Comparison of ENCODE assay signal across 10 cellular contexts in the genomic region with DNA sequence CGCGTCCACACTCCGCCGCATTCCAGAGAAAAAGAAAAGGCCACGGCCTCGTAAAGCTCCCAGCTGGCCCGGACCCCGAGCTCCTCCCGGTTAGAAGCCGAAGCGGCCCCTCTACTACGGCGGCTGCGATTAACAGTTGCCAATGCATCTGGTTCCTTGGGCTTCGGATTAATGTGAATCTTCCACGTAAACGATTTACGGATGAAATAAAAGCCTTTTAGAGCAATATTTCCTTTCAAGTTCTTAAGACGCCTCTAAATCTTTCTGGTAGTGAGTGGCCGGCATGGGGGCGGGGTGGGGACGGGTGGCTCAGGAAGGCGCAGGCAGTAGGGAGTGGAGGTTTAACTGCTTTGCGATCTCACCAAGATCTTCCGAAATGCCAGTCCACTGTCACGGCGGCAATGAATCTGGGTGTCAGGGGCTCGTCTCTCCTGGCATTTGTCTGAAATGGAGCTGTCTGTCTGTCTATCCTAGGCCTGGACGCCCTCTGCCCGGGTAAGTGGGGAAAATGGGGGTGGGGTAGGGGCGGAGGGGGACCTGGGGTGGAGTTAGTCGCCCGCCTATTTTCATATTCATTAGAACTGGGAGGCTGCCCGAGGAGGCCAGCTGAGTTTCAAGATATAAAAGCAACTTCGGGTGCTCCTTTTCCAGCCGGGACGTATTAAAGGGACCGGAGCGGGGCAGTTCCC. TPM values are rescaled to one million over a fixed set of nuclear protein-coding genes. Genes with fewer than 3 reads are reported as not detected.
DNase-seq lines count a peak whose midpoint lies in the region; ATAC-seq, FAIRE-seq and TF ChIP-seq lines count a peak whose summit lies in the region.
"Had no signal": no experiment of that assay in that cellular context is flagged by ENCODE, and none has a peak within 500 bp of the region (broad histone marks: within the 10 kb centered on the region; RNA-seq: fewer than 3 reads in every experiment).

No MANE protein-coding gene starts in this region.

- no peak for TF ChIP-seq EP300 in A549 (IDR thresholded peaks at IDR 0.05)

- H3K27me3 Mint-ChIP-seq in effector memory CD8-positive, alpha-beta T cell, result peaks cover 0 to 30% of the 10 kb centered on the region in 2 donors

- H3K9me3 ChIP-seq in A549 (no peaks in the 10 kb centered on the region), HUES6 (ENCODE audit: control insufficient read depth, insufficient read depth, low read depth, low read length) (no peaks in the 10 kb centered on the region), muscle layer of duodenum (ENCODE audit: control insufficient read depth in 1 of 2, low read length in 2 of 2) (peaks cover 0 to 8% of the 10 kb centered on the region in 2 donors)

- WGBS in A549 (ENCODE audit: missing lambda C conversion rate), result 70% methylated on average over 39 of the region's 39 CpGs

- DNase-seq in A549 (ENCODE audit: low read depth in 1 of 2, low spot score in 1 of 2) (no peak), epithelial cell of esophagus (ENCODE audit: low read depth) (no peak), NCI-H1694 treated with DMSO at 0.1 percent for 48 hours (lab: John Stamatoyannopoulos, UW) (no peak), NCI-H2196 (lab: John Stamatoyannopoulos, UW; ENCODE audit: unreplicated experiment) (no peak)
- DNase-seq in effector memory CD8-positive, alpha-beta T cell, result no peak
- DNase-seq: effector CD8-positive, alpha-beta T cell; stimulated activated CD4-positive, alpha-beta T cell treated with anti-CD3 and anti-CD28 coated beads, Interleukin-1b, Interleukin-23, amount 100 ng/mL, for 48 hours had no signal

- no peak for TF ChIP-seq RAD21 in A549 (conservative IDR thresholded peaks at IDR 0.05 in 1 of 2, IDR thresholded peaks at IDR 0.05 in 1 of 2)

- H3K36me3 Mint-ChIP-seq in effector memory CD8-positive, alpha-beta T cell (ENCODE audit: insufficient read depth), result peaks cover 3% of the 10 kb centered on the region

- peak overlapping the region; percentile 95 for H3K4me2 ChIP-seq in A549

- H3K4me3 Mint-ChIP-seq in effector memory CD8-positive, alpha-beta T cell, result no peak overlapping the region

- no peak for TF ChIP-seq POLR2A in A549 (IDR thresholded peaks at IDR 0.05; ENCODE audit: low read length)

- H3K27me3 ChIP-seq in HUES6 (ENCODE audit: control insufficient read depth, insufficient read depth, low read length) (peaks cover 51% of the 10 kb centered on the region), muscle layer of duodenum (ENCODE audit: low read depth, low read length) (peaks cover 69% of the 10 kb centered on the region)

- H3K9ac ChIP-seq in HUES6 (ENCODE audit: low read length), result peak overlapping the region; percentile 81

- POLR2A ChIA-PET in A549 (lab: Yijun Ruan, JAX), result no interaction called here

- no peak for FAIRE-seq in A549 (lab: Jason Lieb, UNC)

- CTCF ChIA-PET in A549 (lab: Yijun Ruan, JAX), result no interaction called here

- no peak for TF ChIP-seq CTCF in A549 (IDR thresholded peaks at IDR 0.05)
- no peak for TF ChIP-seq CTCF in epithelial cell of esophagus (IDR thresholded peaks at IDR 0.05; ENCODE audit: insufficient read depth, low read depth, low read length, missing control alignments)

- H3K9me3 Mint-ChIP-seq in effector memory CD8-positive, alpha-beta T cell, result peaks cover 0 to 4% of the 10 kb centered on the region in 2 donors

- no peak overlapping the region for H3K27ac Mint-ChIP-seq in effector memory CD8-positive, alpha-beta T cell

- H3K36me3 ChIP-seq in HUES6 (ENCODE audit: control insufficient read depth, insufficient read depth, low read length) (no peaks in the 10 kb centered on the region), muscle layer of duodenum (ENCODE audit: control insufficient read depth in 1 of 2, insufficient read depth in 2 of 2, low read length in 2 of 2) (no peaks in the 10 kb centered on the region)

- peaks cover 0 to 3% of the 10 kb centered on the region in 2 donors for H3K4me1 Mint-ChIP-seq in effector memory CD8-positive, alpha-beta T cell (ENCODE audit: low read depth in 2 of 2)

- H3K27ac ChIP-seq in A549, result peak overlapping the region; percentile 72 to 82
- peak overlapping the region; percentile 21; the same call in 1 of the 2 replicates for H3K27ac ChIP-seq in HUES6 (ENCODE audit: low read depth, low read length)
- H3K27ac ChIP-seq in muscle layer of duodenum (ENCODE audit: low read length), result no peak overlapping the region

- peak; percentile 2 to 47; a peak in 3 of 6 replicates for ATAC-seq in A549
- no peak for ATAC-seq in effector memory CD8-positive, alpha-beta T cell (replicated peaks)
- ATAC-seq in esophagus mucosa, result no peak

- H3K4me1 ChIP-seq in A549 (peaks cover 5% of the 10 kb centered on the region; the same call in 1 of the 3 replicates), HUES6 (ENCODE audit: control insufficient read depth, insufficient read depth, low read length) (peaks cover 16% of the 10 kb centered on the region), muscle layer of duodenum (ENCODE audit: control insufficient read depth in 1 of 2, insufficient read depth in 2 of 2, low read length in 2 of 2) (peaks cover 0 to 27% of the 10 kb centered on the region in 2 donors)

- H3K4me3 ChIP-seq in A549, result peak overlapping the region; percentile 61
- H3K4me3 ChIP-seq in HUES6 (ENCODE audit: low read depth, low read length), result peak overlapping the region; percentile 84
- H3K4me3 ChIP-seq in epithelial cell of esophagus (ENCODE audit: low read length), result peak overlapping the region; percentile 51
- H3K4me3 ChIP-seq in muscle layer of duodenum (ENCODE audit: low read depth in 1 of 2, low read length in 2 of 2), result peak overlapping the region; percentile 53 to 67

TF ChIP-seq in A549, 52 proteins besides CTCF, POLR2A, EP300 and RAD21:
- no peak for TF ChIP-seq CHD4 (IDR thresholded peaks at IDR 0.05; ENCODE audit: borderline replicate concordance)
- no peak for TF ChIP-seq PHF8 (IDR thresholded peaks at IDR 0.05; ENCODE audit: borderline replicate concordance, low read depth)
- TF ChIP-seq FOSL2 (IDR thresholded peaks at IDR 0.05), result no peak
- TF ChIP-seq FOSL2 (CRISPR knock-in tag; IDR thresholded peaks at IDR 0.05), result no peak
- no peak for TF ChIP-seq EHF (CRISPR knock-in tag; IDR thresholded peaks at IDR 0.05)
- TF ChIP-seq, protein P1, sequence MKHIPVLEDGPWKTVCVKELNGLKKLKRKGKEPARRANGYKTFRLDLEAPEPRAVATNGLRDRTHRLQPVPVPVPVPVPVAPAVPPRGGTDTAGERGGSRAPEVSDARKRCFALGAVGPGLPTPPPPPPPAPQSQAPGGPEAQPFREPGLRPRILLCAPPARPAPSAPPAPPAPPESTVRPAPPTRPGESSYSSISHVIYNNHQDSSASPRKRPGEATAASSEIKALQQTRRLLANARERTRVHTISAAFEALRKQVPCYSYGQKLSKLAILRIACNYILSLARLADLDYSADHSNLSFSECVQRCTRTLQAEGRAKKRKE (CRISPR knock-in tag; IDR thresholded peaks at IDR 0.05; ENCODE audit: low read depth), result no peak
- no peak for TF ChIP-seq BHLHE40 (IDR thresholded peaks at IDR 0.05; ENCODE audit: low read depth, low read length)
- no peak for TF ChIP-seq CBX2 (IDR thresholded peaks at IDR 0.05; ENCODE audit: borderline replicate concordance, low read depth)
- no peak for TF ChIP-seq HEYL (CRISPR knock-in tag; IDR thresholded peaks at IDR 0.05)
- TF ChIP-seq JUNB (IDR thresholded peaks at IDR 0.05), result no peak
- no peak for TF ChIP-seq MYC (IDR thresholded peaks at IDR 0.05; ENCODE audit: borderline replicate concordance, low read length)
- TF ChIP-seq SMC3 (IDR thresholded peaks at IDR 0.05), result no peak
- TF ChIP-seq, protein P2, sequence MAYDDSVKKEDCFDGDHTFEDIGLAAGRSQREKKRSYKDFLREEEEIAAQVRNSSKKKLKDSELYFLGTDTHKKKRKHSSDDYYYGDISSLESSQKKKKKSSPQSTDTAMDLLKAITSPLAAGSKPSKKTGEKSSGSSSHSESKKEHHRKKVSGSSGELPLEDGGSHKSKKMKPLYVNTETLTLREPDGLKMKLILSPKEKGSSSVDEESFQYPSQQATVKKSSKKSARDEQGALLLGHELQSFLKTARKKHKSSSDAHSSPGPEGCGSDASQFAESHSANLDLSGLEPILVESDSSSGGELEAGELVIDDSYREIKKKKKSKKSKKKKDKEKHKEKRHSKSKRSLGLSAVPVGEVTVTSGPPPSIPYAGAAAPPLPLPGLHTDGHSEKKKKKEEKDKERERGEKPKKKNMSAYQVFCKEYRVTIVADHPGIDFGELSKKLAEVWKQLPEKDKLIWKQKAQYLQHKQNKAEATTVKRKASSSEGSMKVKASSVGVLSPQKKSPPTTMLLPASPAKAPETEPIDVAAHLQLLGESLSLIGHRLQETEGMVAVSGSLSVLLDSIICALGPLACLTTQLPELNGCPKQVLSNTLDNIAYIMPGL (CRISPR knock-in tag; IDR thresholded peaks at IDR 0.05; ENCODE audit: borderline replicate concordance), result no peak
- TF ChIP-seq ZSCAN20 (CRISPR knock-in tag; IDR thresholded peaks at IDR 0.05), result no peak

RNA-seq across cellular contexts. Expression of a gene that starts 0.4 kb away (rescaled TPM):
- polyA plus RNA-seq in A549 (2011; rRNA removed), result 6.0 and 6.4 TPM in 2 replicates
- polyA plus RNA-seq in A549 (2012; cell fraction: cytosol; rRNA removed), result 3.6 and 4.0 TPM in 2 replicates
- 2.2 TPM in 2 replicates for polyA plus RNA-seq in A549 (2012; cell fraction: nucleus; rRNA removed)
- polyA plus RNA-seq in A549 (2017; fragmentation: RNase III; extraction: RNeasy Plus Mini Kit Qiagen cat#74134 plus additional on column Dnase treatment), result 4.4 to 7.1 TPM (median 5.9 TPM) in 3 replicates
- 5.0 and 5.6 TPM in 2 replicates for polyA minus RNA-seq in A549 (2011; rRNA and poly(A)+ RNA removed)
- not detected for total RNA-seq in esophagus mucosa

Comparison
In these comparisons a context has a peak if more than half of its experiments do, and no peak if none do; other contexts are left out.
1. ATAC-seq: peak in A549 (2 of 2); none in effector memory CD8-positive, alpha-beta T cell (single experiment) and esophagus mucosa (single experiment).
2. Peak in every context shown above with its lines, with median percentiles within 50 percentile points of each other: H3K4me3 ChIP-seq.